Comparison of ENCODE assay signal across 9 cellular contexts in genomic region chr20:59005523-59006166, GRCh38. TPM values are rescaled to one million over a fixed set of nuclear protein-coding genes. Genes with fewer than 3 reads are reported as not detected.
A peak's percentile ranks its signal among the peaks of the same experiment; 100 is the strongest.
DNase-seq lines count a peak whose midpoint lies in the region; ATAC-seq and TF ChIP-seq lines count a peak whose summit lies in the region.
"Had no signal": no experiment of that assay in that cellular context is flagged by ENCODE, and none has a peak within 500 bp of the region (broad histone marks: within the 10 kb centered on the region; RNA-seq: fewer than 3 reads in every experiment).

No MANE protein-coding gene starts in this region.

- H3F3A ChIP-seq in SU-DHL-6 (ENCODE audit: insufficient read depth), result peaks cover 12% of the 10 kb centered on the region

- no peaks in the 10 kb centered on the region for H3K27me3 ChIP-seq in SU-DHL-6 (ENCODE audit: low read length)
- H3K27me3 ChIP-seq in fibroblast of lung (ENCODE audit: control insufficient read depth, insufficient read depth, low read length), result no peaks in the 10 kb centered on the region

- no peaks in the 10 kb centered on the region for H3K9me2 ChIP-seq in SU-DHL-6 (replicated peaks; ENCODE audit: insufficient read depth, low read length)

- H3K27ac ChIP-seq in SU-DHL-6 (ENCODE audit: low read depth, low read length), result peak overlapping the region; percentile 86
- peak overlapping the region; percentile 77 for H3K27ac ChIP-seq in fibroblast of lung (ENCODE audit: insufficient read depth, low read length)

- H4K20me1 ChIP-seq in SU-DHL-6 (ENCODE audit: low read depth, low read length) (0 out of 2 replicates have a peak, but pooled peaks cover 3% of the 10 kb centered on the region), fibroblast of lung (ENCODE audit: control insufficient read depth, extremely low read depth, insufficient read depth, low read length) (no peaks in the 10 kb centered on the region)

- H3K4me2 ChIP-seq in SU-DHL-6 (ENCODE audit: low read depth, low read length, poor library complexity, severe bottlenecking) (peak overlapping the region; percentile 86), fibroblast of lung (ENCODE audit: extremely low read depth, insufficient read depth, low read length) (peak overlapping the region; percentile 99)

- H3K9ac ChIP-seq in SU-DHL-6 (ENCODE audit: low read length) (peak overlapping the region; percentile 91), fibroblast of lung (ENCODE audit: insufficient read depth, low read length) (peak overlapping the region; percentile 72)

- H3K36me3 ChIP-seq in SU-DHL-6 (ENCODE audit: low read length), result no peaks in the 10 kb centered on the region
- H3K36me3 ChIP-seq in fibroblast of lung (ENCODE audit: control insufficient read depth, insufficient read depth, low read length), result peaks cover 7% of the 10 kb centered on the region

- H2AFZ ChIP-seq in SU-DHL-6 (ENCODE audit: low read depth, low read length, severe bottlenecking) (no peak overlapping the region), fibroblast of lung (ENCODE audit: low read length) (no peak overlapping the region)

- H3K9me3 ChIP-seq in SU-DHL-6 (ENCODE audit: insufficient read depth, low read length), result no peaks in the 10 kb centered on the region
- H3K9me3 ChIP-seq in fibroblast of lung (ENCODE audit: control insufficient read depth, insufficient read depth, low read depth, low read length), result no peaks in the 10 kb centered on the region

- no peak for ATAC-seq in sciatic nerve
- no peak for ATAC-seq in GM18867 (IDR thresholded peaks at IDR 0.05; ENCODE audit: unreplicated experiment)

- intact Hi-C loops in sciatic nerve (cut with DNase I), result no loop called here

- H3K79me2 ChIP-seq in SU-DHL-6 (ENCODE audit: insufficient read depth, low read length) (peaks cover 32% of the 10 kb centered on the region), fibroblast of lung (ENCODE audit: control insufficient read depth, insufficient read depth, low read length) (peaks cover 10% of the 10 kb centered on the region)

- H3K4me3 ChIP-seq in GM12875 (ENCODE audit: low read depth, low read length) (peak overlapping the region; percentile 66), SU-DHL-6 (ENCODE audit: insufficient read depth, low read length, poor library complexity, severe bottlenecking) (peak overlapping the region; percentile 74), fibroblast of lung (replicated peaks in 1 of 4; ENCODE audit: control extremely low read depth in 1 of 4, insufficient read depth in 1 of 4, low read depth in 3 of 4, low read length in 4 of 4) (peak overlapping the region in 3 of 4 experiments; percentile 72 to 92 (median 77)), skeletal muscle cell (ENCODE audit: low read depth, low read length) (peak overlapping the region; percentile 66)

- DNase-seq in fibroblast of lung (ENCODE audit: low read depth in 2 of 2) (no peak), skeletal muscle cell (ENCODE audit: low read depth) (no peak), RKO (ENCODE audit: low spot score) (no peak), sciatic nerve (ENCODE audit: low spot score) (no peak), NCI-H2227 treated with DMSO at 0.1 percent for 48 hours (lab: John Stamatoyannopoulos, UW) (no peak)
- DNase-seq: NCI-H2029 treated with DMSO at 0.1 percent for 48 hours had no signal

- H3K4me1 ChIP-seq in fibroblast of lung (ENCODE audit: control insufficient read depth, extremely low read depth, insufficient read depth, low read length), result peaks cover 8% of the 10 kb centered on the region

- TF ChIP-seq CTCF in GM12875 (IDR thresholded peaks at IDR 0.05; ENCODE audit: borderline replicate concordance, insufficient read depth, low read depth, low read length) (no peak), SU-DHL-6 (IDR thresholded peaks at IDR 0.05; ENCODE audit: insufficient read depth, low read length, poor library complexity, severe bottlenecking) (no peak), fibroblast of lung (conservative IDR thresholded peaks at IDR 0.05 in 1 of 2, IDR thresholded peaks at IDR 0.05 in 1 of 2; ENCODE audit: low read depth in 1 of 2, low read length in 2 of 2) (no peak)

RNA-seq across cellular contexts. Expression of gene CTSZ, which starts 1.4 kb away (rescaled TPM):
- 128 and 250 TPM in 2 replicates for total RNA-seq in fibroblast of lung
- 201 and 208 TPM in 2 replicates for polyA plus RNA-seq in fibroblast of lung
- polyA plus RNA-seq in fibroblast of lung (2012), result 227 and 242 TPM in 2 replicates
- 76.8 and 116 TPM in 2 replicates for polyA minus RNA-seq in fibroblast of lung (ENCODE audit: low replicate concordance)
- 151 TPM for total RNA-seq in sciatic nerve

RNA-seq across cellular contexts. Expression of gene TUBB1, which starts 13.6 kb away (rescaled TPM):
- total RNA-seq in fibroblast of lung (under 0.01 TPM in 2 replicates), sciatic nerve (1.0 TPM)
- polyA plus RNA-seq in fibroblast of lung, result not detected in 2 replicates
- polyA plus RNA-seq in fibroblast of lung (2012), result 0.03 TPM in 1 of 2 replicates, not detected in the other
- 0.11 TPM in 1 of 2 replicates, not detected in the other for polyA minus RNA-seq in fibroblast of lung (ENCODE audit: low replicate concordance)

RNA-seq across cellular contexts. Expression of gene NELFCD, which starts 24.6 kb away (rescaled TPM):
- total RNA-seq in fibroblast of lung (46.2 and 46.9 TPM in 2 replicates), sciatic nerve (50.7 TPM)
- 78.8 and 95.3 TPM in 2 replicates for polyA plus RNA-seq in fibroblast of lung
- 48.9 and 65.2 TPM in 2 replicates for polyA plus RNA-seq in fibroblast of lung (2012)
- polyA minus RNA-seq in fibroblast of lung (ENCODE audit: low replicate concordance), result 61.1 and 97.4 TPM in 2 replicates

RNA-seq across cellular contexts. Expression of gene ATP5F1E, which starts 26.5 kb away (rescaled TPM):
- total RNA-seq in fibroblast of lung, result 37.8 and 39.3 TPM in 2 replicates
- 56.5 and 63.8 TPM in 2 replicates for polyA plus RNA-seq in fibroblast of lung
- 112 and 125 TPM in 2 replicates for polyA plus RNA-seq in fibroblast of lung (2012)
- 1.7 and 3.9 TPM in 2 replicates for polyA minus RNA-seq in fibroblast of lung (ENCODE audit: low replicate concordance)
- 38.4 TPM for total RNA-seq in sciatic nerve

RNA-seq across cellular contexts. Expression of gene PRELID3B, which starts 36.9 kb away (rescaled TPM):
- 89.9 and 127 TPM in 2 replicates for total RNA-seq in fibroblast of lung
- 64.5 and 66.6 TPM in 2 replicates for polyA plus RNA-seq in fibroblast of lung
- polyA plus RNA-seq in fibroblast of lung (2012), result 40.0 and 43.0 TPM in 2 replicates
- 86.0 and 106 TPM in 2 replicates for polyA minus RNA-seq in fibroblast of lung (ENCODE audit: low replicate concordance)
- 30.5 TPM for total RNA-seq in sciatic nerve
